ENCODE assay signal across 1 cellular context in the genomic region with DNA sequence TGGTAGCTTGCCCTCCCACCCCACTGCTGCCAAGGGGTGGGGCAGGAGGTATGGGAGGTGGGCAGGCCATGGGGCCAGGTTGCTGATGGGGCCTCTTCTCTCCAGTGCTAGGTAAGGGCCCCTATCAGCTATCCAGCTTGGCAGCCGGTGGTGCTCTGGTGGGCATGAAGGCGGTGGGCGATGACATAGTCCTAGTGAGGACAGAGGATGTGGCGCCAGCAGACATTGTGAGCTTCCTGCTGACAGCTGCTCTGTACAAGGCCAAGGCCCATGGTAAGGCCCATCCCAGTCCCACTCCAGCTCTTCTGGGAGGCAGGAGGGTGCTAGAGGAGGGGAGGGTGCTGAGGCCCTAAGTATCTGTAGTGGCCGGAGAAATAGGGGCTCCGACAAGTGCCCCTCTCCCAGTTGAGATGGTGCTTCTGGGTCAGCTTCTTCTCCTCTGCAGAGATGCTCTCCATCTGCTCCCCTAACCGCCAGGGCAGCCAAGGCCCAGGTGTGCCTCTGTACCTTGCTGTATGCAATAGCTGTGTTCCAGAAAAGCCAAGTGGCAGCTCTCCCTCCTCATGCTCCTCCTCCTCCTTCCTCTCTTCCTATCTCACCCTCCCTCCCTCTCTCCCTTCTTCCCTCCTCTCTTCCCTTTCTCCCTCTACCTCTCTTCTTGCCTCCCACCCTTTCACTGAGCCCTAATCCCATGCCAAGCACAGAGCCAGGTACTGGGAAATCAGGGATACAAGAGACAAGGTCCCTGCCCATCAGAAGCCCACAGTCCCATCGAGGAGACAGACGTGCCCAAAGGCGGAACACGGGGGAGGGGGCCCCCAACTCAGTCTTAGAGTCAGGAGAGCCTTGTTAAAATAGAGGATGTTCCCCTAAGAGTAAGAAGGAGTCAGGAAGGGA.
TF ChIP-seq lines count a peak whose summit lies in the region.

No MANE protein-coding gene starts in this region.

TF ChIP-seq in IMR-90, 13 proteins besides CTCF, POLR2A, EP300 and RAD21:
- TF ChIP-seq, protein P1, sequence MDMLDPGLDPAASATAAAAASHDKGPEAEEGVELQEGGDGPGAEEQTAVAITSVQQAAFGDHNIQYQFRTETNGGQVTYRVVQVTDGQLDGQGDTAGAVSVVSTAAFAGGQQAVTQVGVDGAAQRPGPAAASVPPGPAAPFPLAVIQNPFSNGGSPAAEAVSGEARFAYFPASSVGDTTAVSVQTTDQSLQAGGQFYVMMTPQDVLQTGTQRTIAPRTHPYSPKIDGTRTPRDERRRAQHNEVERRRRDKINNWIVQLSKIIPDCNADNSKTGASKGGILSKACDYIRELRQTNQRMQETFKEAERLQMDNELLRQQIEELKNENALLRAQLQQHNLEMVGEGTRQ (IDR thresholded peaks at IDR 0.05; ENCODE audit: low read depth, low read length): no peak
- TF ChIP-seq FOS (IDR thresholded peaks at IDR 0.05; ENCODE audit: low read depth, low read length) (no peak), CHD1 (IDR thresholded peaks at IDR 0.05; ENCODE audit: low read depth, low read length) (no peak), CEBPB (IDR thresholded peaks at IDR 0.05; ENCODE audit: low read depth, low read length) (no peak), BHLHE40 (IDR thresholded peaks at IDR 0.05; ENCODE audit: low read depth, low read length) (no peak), MAZ (IDR thresholded peaks at IDR 0.05; ENCODE audit: borderline replicate concordance, low read depth, low read length) (no peak), RCOR1 (IDR thresholded peaks at IDR 0.05; ENCODE audit: insufficient replicate concordance, low read length) (no peak), SMC3 (IDR thresholded peaks at IDR 0.05; ENCODE audit: low read depth, low read length) (no peak), NFE2L2 (IDR thresholded peaks at IDR 0.05; ENCODE audit: low read depth, low read length) (no peak), MXI1 (IDR thresholded peaks at IDR 0.05; ENCODE audit: borderline replicate concordance, low read depth, low read length) (no peak), RFX5 (IDR thresholded peaks at IDR 0.05; ENCODE audit: low read depth, low read length) (no peak), MAFK (IDR thresholded peaks at IDR 0.05; ENCODE audit: low read depth, low read length) (no peak)
- TF ChIP-seq, protein P2, sequence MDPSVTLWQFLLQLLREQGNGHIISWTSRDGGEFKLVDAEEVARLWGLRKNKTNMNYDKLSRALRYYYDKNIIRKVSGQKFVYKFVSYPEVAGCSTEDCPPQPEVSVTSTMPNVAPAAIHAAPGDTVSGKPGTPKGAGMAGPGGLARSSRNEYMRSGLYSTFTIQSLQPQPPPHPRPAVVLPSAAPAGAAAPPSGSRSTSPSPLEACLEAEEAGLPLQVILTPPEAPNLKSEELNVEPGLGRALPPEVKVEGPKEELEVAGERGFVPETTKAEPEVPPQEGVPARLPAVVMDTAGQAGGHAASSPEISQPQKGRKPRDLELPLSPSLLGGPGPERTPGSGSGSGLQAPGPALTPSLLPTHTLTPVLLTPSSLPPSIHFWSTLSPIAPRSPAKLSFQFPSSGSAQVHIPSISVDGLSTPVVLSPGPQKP (IDR thresholded peaks at IDR 0.05; ENCODE audit: borderline replicate concordance, low read depth, low read length): no peak
